In the genomic region with DNA sequence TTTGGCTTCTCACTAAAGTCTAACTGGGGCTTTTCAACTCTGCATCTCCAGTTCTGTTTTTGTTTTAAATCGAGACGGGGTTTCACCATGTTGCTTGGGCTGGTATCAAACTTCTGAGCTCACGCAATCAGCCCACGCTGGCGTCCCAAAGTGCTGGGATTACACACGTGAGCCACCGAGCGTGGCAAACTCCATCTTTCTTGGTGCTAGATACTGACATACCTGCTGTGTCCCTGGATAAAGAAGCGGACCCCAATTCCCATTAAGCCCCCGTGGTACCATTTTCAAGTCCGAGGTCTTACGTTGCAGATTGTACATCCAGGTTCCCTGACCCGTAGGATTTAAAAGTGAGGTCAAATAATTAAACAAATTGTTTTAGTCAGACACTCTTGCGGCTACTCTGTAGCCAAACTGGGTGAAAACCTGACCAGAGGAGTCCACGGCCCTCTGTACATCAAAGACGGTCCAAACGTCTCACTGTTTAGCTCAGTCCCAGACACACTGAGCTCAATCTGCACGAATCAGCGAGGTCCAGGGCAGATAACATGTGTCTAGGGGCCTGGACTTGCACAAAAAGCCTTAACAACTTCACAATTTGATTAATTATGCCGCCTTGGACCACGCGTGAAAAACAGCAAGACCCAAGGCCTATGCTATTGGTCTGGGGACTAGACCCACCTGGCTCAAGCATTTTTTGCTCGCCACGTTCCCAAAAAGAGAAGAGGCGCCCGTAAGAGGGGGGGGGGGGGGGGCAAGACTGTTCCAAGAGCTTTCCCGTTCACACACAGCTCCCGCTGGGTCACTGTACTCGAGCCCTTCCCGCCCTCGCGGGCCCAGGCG, we compare ENCODE assay signal across 8 cellular contexts. TPM values are rescaled to one million over a fixed set of nuclear protein-coding genes. Genes with fewer than 3 reads are reported as not detected.
DNase-seq lines count a peak whose midpoint lies in the region; ATAC-seq and TF ChIP-seq lines count a peak whose summit lies in the region.

No MANE protein-coding gene starts in this region.

- H3K36me3 ChIP-seq in upper lobe of right lung = peaks cover 29% of the 10 kb centered on the region

- H3K36me3 Mint-ChIP-seq in CD14-positive monocyte = peaks cover 23 to 40% of the 10 kb centered on the region in 2 donors

- peaks cover 49% of the 10 kb centered on the region for H3K4me1 Mint-ChIP-seq in CD14-positive monocyte

- H3K4me3 Mint-ChIP-seq in CD14-positive monocyte = peak overlapping the region; percentile 95 to 97

- H3K27ac Mint-ChIP-seq in CD14-positive monocyte = peak overlapping the region; percentile 92 to 96 (median 95)

- peak overlapping the region; percentile 71 for H3K27ac ChIP-seq in epithelial cell of prostate
- H3K27ac ChIP-seq in upper lobe of right lung = peak overlapping the region; percentile 97

- DNase-seq in CD14-positive monocyte (ENCODE audit: low spot score) (no peak), HCEC 1CT (peak; percentile 4), SW480 (ENCODE audit: low spot score) (peak; percentile 38), epithelial cell of prostate (ENCODE audit: low read depth, low spot score) (no peak), myocyte (ENCODE audit: low read depth) (peak; percentile 20), upper lobe of right lung (no peak), NCI-H345 (lab: John Stamatoyannopoulos, UW) (no peak)

- no peaks in the 10 kb centered on the region for H3K27me3 ChIP-seq in upper lobe of right lung

- peak; percentile 6 for ATAC-seq in upper lobe of right lung
- no peak for ATAC-seq in GM21360 (IDR thresholded peaks at IDR 0.05; ENCODE audit: unreplicated experiment)

- H3K27me3 Mint-ChIP-seq in CD14-positive monocyte (ENCODE audit: low read depth in 3 of 3) = no peaks in the 10 kb centered on the region

- no peak for TF ChIP-seq CTCF in CD14-positive monocyte (IDR thresholded peaks at IDR 0.05)
- TF ChIP-seq CTCF in upper lobe of right lung (IDR thresholded peaks at IDR 0.05) = no peak

- peak overlapping the region; percentile 77 for H3K4me3 ChIP-seq in upper lobe of right lung

- H3K9me3 ChIP-seq in upper lobe of right lung = no peaks in the 10 kb centered on the region

- intact Hi-C loops in CD14-positive monocyte (cut with micrococcal nuclease) (loop anchor here in 1 of 2 donors (2.0 to 10.0 kb wide), 4 partner anchors 20 to 450 kb away; partner anchors contain the start of genes BAG1, CHMP5, NOL6 and SMU1), upper lobe of right lung (cut with DNase I) (no loop called here)

- peaks cover 0 to 3% (median 0%) of the 10 kb centered on the region in 7 donors for H3K9me3 Mint-ChIP-seq in CD14-positive monocyte

- peaks cover 45% of the 10 kb centered on the region for H3K4me1 ChIP-seq in upper lobe of right lung

RNA-seq across cellular contexts. Expression of gene DNAJA1, which starts 0.7 kb away (rescaled TPM):
- 10 to 100 TPM; 73.3 to 93.6 TPM for polyA plus RNA-seq in CD14-positive monocyte
- total RNA-seq in myocyte = 123 and 142 TPM in 2 replicates
- 107 TPM for polyA plus RNA-seq in myocyte (2012)
- 125 TPM for total RNA-seq in upper lobe of right lung

RNA-seq across cellular contexts. Expression of gene APTX, which starts 22.9 kb away (rescaled TPM):
- polyA plus RNA-seq in CD14-positive monocyte = 10 to 100 TPM; 17.9 to 20.9 TPM
- total RNA-seq in myocyte (32.7 and 34.8 TPM in 2 replicates), upper lobe of right lung (24.9 TPM)
- polyA plus RNA-seq in myocyte (2012) = 38.1 TPM

RNA-seq across cellular contexts. Expression of gene SMU1, which starts 52.1 kb away (rescaled TPM):
- 10 to 100 TPM; 19.3 to 21.7 TPM for polyA plus RNA-seq in CD14-positive monocyte
- total RNA-seq in myocyte = 19.6 and 20.3 TPM in 2 replicates
- polyA plus RNA-seq in myocyte (2012) = 11.8 TPM
- 19.2 TPM for total RNA-seq in upper lobe of right lung

Comparison
In these comparisons a context has a peak if more than half of its experiments do, and no peak if none do; other contexts are left out.
1. DNase-seq: peak in HCEC 1CT (single experiment), SW480 (single experiment) and myocyte (single experiment); none in CD14-positive monocyte (single experiment), epithelial cell of prostate (single experiment), upper lobe of right lung (single experiment) and NCI-H345 (single experiment).